16 cellular contexts compared by ENCODE assay signal in the genomic region with DNA sequence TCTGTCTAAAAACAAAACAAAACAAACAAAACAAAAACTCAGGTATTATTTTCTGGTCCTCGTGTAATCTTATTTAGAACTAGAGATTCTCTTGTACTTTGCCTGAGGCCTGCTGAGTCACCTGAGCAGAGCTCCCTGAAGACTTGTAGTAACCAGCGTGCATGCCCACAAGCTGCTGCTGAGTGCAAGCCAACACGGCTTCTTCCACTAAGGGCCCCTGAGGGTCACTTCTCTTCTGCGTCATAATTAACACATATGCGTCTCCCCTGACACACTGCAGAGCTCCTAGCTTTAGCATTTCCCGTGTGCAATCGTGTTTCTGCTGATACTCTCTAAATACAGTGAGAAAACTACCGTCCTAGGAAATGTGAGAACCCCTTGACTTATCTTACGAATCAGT. TPM values are rescaled to one million over a fixed set of nuclear protein-coding genes. Genes with fewer than 3 reads are reported as not detected.
DNase-seq lines count a peak whose midpoint lies in the region; ATAC-seq and TF ChIP-seq lines count a peak whose summit lies in the region.
"Had no signal": no experiment of that assay in that cellular context is flagged by ENCODE, and none has a peak within 500 bp of the region (broad histone marks: within the 10 kb centered on the region; RNA-seq: fewer than 3 reads in every experiment).

No MANE protein-coding gene starts in this region.

- peaks cover 26% of the 10 kb centered on the region for H3K4me1 ChIP-seq in CD4-positive, CD25-positive, alpha-beta regulatory T cell (ENCODE audit: control insufficient read depth, insufficient read depth, low read length, poor library complexity, severe bottlenecking)

- no peak overlapping the region for H3K27ac ChIP-seq in CD4-positive, CD25-positive, alpha-beta regulatory T cell (ENCODE audit: insufficient read depth, low read length, poor library complexity, severe bottlenecking)
- H3K27ac ChIP-seq in brain microvascular endothelial cell = no peak overlapping the region
- H3K27ac ChIP-seq: heart left ventricle had no signal

- no peak overlapping the region for H3K4me3 ChIP-seq in CD4-positive, CD25-positive, alpha-beta regulatory T cell (ENCODE audit: low read depth, low read length)
- H3K4me3 ChIP-seq in brain microvascular endothelial cell (ENCODE audit: low read depth, low read length) = no peak overlapping the region
- H3K4me3 ChIP-seq: heart left ventricle had no signal

- no peaks in the 10 kb centered on the region for H3K36me3 ChIP-seq in CD4-positive, CD25-positive, alpha-beta regulatory T cell (ENCODE audit: control insufficient read depth, insufficient read depth, low read length)
- no peaks in the 10 kb centered on the region for H3K36me3 ChIP-seq in brain microvascular endothelial cell (replicated peaks)
- H3K36me3 ChIP-seq: heart left ventricle had no signal

- no peak for DNase-seq in CD4-positive, CD25-positive, alpha-beta regulatory T cell
- DNase-seq in EL = peak; percentile 9
- no peak for DNase-seq in T-helper 17 cell
- DNase-seq in brain microvascular endothelial cell = no peak
- DNase-seq in iPS-NIHi7 (ENCODE audit: extremely low spot score) = no peak
- no peak for DNase-seq in UCSD-AML1 (lab: John Stamatoyannopoulos, UW; ENCODE audit: unreplicated experiment)
- DNase-seq: C1 segment of cervical spinal cord, heart left ventricle, NCI-H1417 treated with DMSO at 0.1 percent for 48 hours, NCI-H748 treated with DMSO at 0.1 percent for 48 hours, right cardiac atrium, SIG-M5 had no signal

- no peak for TF ChIP-seq CTCF in brain microvascular endothelial cell (IDR thresholded peaks at IDR 0.05; ENCODE audit: low read depth, low read length, missing control alignments)

- peak overlapping the region; percentile 84 to 97 (median 86) for H3K27ac Mint-ChIP-seq in CD4-positive, CD25-positive, alpha-beta regulatory T cell
- H3K27ac Mint-ChIP-seq in T-helper 17 cell = peak overlapping the region; percentile 89
- H3K27ac Mint-ChIP-seq: nephron had no signal

- H3K27me3 ChIP-seq in CD4-positive, CD25-positive, alpha-beta regulatory T cell (ENCODE audit: control insufficient read depth, insufficient read depth, low read length) = no peaks in the 10 kb centered on the region
- no peaks in the 10 kb centered on the region for H3K27me3 ChIP-seq in brain microvascular endothelial cell (replicated peaks)
- H3K27me3 ChIP-seq: heart left ventricle had no signal

- peaks cover 0 to 62% (median 37%) of the 10 kb centered on the region in 4 donors for H3K4me1 Mint-ChIP-seq in CD4-positive, CD25-positive, alpha-beta regulatory T cell
- H3K4me1 Mint-ChIP-seq in T-helper 17 cell = peaks cover 24% of the 10 kb centered on the region

- H3K9me3 Mint-ChIP-seq in CD4-positive, CD25-positive, alpha-beta regulatory T cell = no peaks in the 10 kb centered on the region
- H3K9me3 Mint-ChIP-seq: nephron had no signal

- H3K27me3 Mint-ChIP-seq in CD4-positive, CD25-positive, alpha-beta regulatory T cell = peaks cover 4% of the 10 kb centered on the region
- no peaks in the 10 kb centered on the region for H3K27me3 Mint-ChIP-seq in T-helper 17 cell

- no peaks in the 10 kb centered on the region for H3K9me3 ChIP-seq in CD4-positive, CD25-positive, alpha-beta regulatory T cell (ENCODE audit: control insufficient read depth in 2 of 2, low read length in 2 of 2)
- no peaks in the 10 kb centered on the region for H3K9me3 ChIP-seq in T-helper 17 cell (ENCODE audit: control insufficient read depth, low read length, poor library complexity, severe bottlenecking)
- H3K9me3 ChIP-seq: heart left ventricle had no signal

- peak overlapping the region in 1 of 4 donors; percentile 4 for H3K4me3 Mint-ChIP-seq in CD4-positive, CD25-positive, alpha-beta regulatory T cell
- H3K4me3 Mint-ChIP-seq in T-helper 17 cell = no peak overlapping the region
- H3K4me3 Mint-ChIP-seq: nephron had no signal

- no peaks in the 10 kb centered on the region for H3K36me3 Mint-ChIP-seq in CD4-positive, CD25-positive, alpha-beta regulatory T cell
- no peaks in the 10 kb centered on the region for H3K36me3 Mint-ChIP-seq in T-helper 17 cell (ENCODE audit: low read depth)

- no peak for ATAC-seq in CD4-positive, CD25-positive, alpha-beta regulatory T cell (ENCODE audit: low read depth in 2 of 2)
- ATAC-seq in T-helper 17 cell (no peak), esophagus mucosa (peak; percentile 82), GM18858 (IDR thresholded peaks at IDR 0.05; ENCODE audit: unreplicated experiment) (no peak)
- ATAC-seq: heart left ventricle, HepG2, right cardiac atrium had no signal

- in situ Hi-C loops in brain microvascular endothelial cell (cut with HindIII; ENCODE audit: low pct_ligation_motif_present, low sequenced_read_pairs) = no loop called here

RNA-seq across cellular contexts. Expression of gene NDFIP1, which starts 10.9 kb away (rescaled TPM):
- total RNA-seq in CD4-positive, CD25-positive, alpha-beta regulatory T cell = 109 TPM
- 10 to 100 TPM; 68.2 to 89.3 (median 78.6) TPM for polyA plus RNA-seq in CD4-positive, CD25-positive, alpha-beta regulatory T cell
- total RNA-seq in T-helper 17 cell (10 to 100 TPM; 89.6 to 92.9 TPM), esophagus mucosa (30.7 TPM)
